In the genomic region with DNA sequence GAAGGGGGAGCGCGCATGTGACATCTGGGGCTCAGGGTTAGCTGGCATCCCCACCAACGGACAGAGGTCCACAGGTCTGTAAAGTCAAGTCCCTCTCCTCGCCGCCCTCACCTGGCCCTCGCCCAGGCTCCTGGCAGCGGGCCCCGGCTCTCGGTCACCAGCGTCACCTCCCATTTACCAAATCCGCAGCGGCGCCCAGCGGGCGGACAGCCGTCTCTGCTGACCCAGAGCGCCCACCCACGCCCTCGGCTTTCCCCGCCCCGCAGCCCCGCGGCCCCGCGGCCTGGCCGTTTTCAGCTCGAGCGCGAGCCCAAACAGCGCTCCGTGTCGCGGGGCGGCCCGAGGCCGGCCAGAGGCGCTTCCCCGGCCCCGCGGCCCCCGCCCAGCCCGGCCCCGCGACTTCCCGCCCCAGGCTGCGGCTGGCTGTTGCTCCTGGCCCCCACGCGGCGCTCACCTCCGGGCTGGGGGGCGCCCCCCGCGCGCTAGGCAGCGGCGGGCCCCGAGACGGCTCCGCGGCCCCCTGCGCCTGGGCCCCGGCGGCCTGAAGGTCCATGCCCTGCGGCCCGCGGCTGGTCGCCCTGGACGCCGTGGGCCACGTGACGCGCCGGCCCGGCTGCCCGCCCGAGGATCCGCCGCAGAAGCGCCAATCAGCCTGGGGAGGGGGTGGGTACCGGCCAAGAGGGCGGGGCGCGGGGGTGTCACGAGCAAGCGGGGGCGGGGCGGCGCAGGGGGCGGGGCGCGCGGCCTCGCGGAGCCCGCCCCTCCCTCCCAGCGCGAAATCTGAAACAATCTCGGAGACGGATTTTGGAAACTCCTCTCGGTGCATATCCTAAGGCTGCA, we compare ENCODE assay signal across 8 cellular contexts. TPM values are rescaled to one million over a fixed set of nuclear protein-coding genes. Genes with fewer than 3 reads are reported as not detected.
DNase-seq lines count a peak whose midpoint lies in the region; ATAC-seq and TF ChIP-seq lines count a peak whose summit lies in the region.

A gene with protein sequence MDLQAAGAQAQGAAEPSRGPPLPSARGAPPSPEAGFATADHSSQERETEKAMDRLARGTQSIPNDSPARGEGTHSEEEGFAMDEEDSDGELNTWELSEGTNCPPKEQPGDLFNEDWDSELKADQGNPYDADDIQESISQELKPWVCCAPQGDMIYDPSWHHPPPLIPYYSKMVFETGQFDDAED (minus strand): TSS at position 598 of the 840 bp plus-strand sequence. CDS start 45 bp downstream, at position 553.

- peak; percentile 85 for ATAC-seq in PC-3

- no peaks in the 10 kb centered on the region for H3K27me3 ChIP-seq in PC-3 (ENCODE audit: low read length)

- H3K9ac ChIP-seq in PC-3 (ENCODE audit: low read length), result peak within 1 kb of the TSS; percentile 68

- CTCF ChIA-PET in PC-3 (lab: Charles Lee), result interaction anchor here (0.6 kb wide), 1 partner anchor 39 kb away, joined by 3 read pairs; no protein-coding TSS in a partner anchor

- H3K9me2 ChIP-seq in PC-3 (replicated peaks; ENCODE audit: low read length), result no peaks in the 10 kb centered on the region

- no peaks in the 10 kb centered on the region for H3K9me3 ChIP-seq in PC-3 (ENCODE audit: low read length)

- POLR2A ChIA-PET in PC-3 (lab: Charles Lee; ENCODE audit: unreplicated experiment), result no interaction called here

- BruUV-seq in PC-3 (replicated peaks; lab: Mats Ljungman, UMichigan), result no TSS peak

- H3F3A ChIP-seq in PC-3 (ENCODE audit: low read length, unreplicated experiment), result no peaks in the 10 kb centered on the region

- peaks cover 23% of the 10 kb centered on the region for H3K79me2 ChIP-seq in PC-3 (ENCODE audit: low read length)

- intact Hi-C loops in PC-3 (cut with micrococcal nuclease), result no loop called here

- DNase-seq in AG09309 (ENCODE audit: low read depth), result peak; percentile 35
- peak; percentile 34 for DNase-seq in HT1080 (ENCODE audit: low read depth)
- peak; percentile 67 for DNase-seq in PC-3
- peak; percentile 72 for DNase-seq in activated T-cell treated with anti-CD3 and anti-CD28 coated beads for 48 hours (ENCODE audit: low read depth)
- no peak for DNase-seq in epithelial cell of proximal tubule (ENCODE audit: low read depth)
- peak; percentile 88 for DNase-seq in mucosa of gallbladder (ENCODE audit: low spot score)
- DNase-seq in stimulated activated CD8-positive, alpha-beta memory T cell treated with anti-CD3 and anti-CD28 coated beads, Interleukin-4, amount 100 ng/mL, for 24 hours (ENCODE audit: low read depth), result peak; percentile 73

- H3K4me2 ChIP-seq in PC-3 (ENCODE audit: low read length), result peak within 1 kb of the TSS; percentile 95

- 0 out of 2 replicates have a peak, but pooled peaks cover 6% of the 10 kb centered on the region for H4K20me1 ChIP-seq in PC-3 (ENCODE audit: low read length)

- TF ChIP-seq CTCF in AG09309 (IDR thresholded peaks at IDR 0.05; ENCODE audit: control insufficient read depth, insufficient read depth, low read depth, low read length, missing control alignments) (no peak), PC-3 (conservative IDR thresholded peaks at IDR 0.05; ENCODE audit: low read depth, low read length) (no peak), epithelial cell of proximal tubule (conservative IDR thresholded peaks at IDR 0.05; ENCODE audit: low read depth, low read length) (peak; percentile 6)

- peak; percentile 51 for TF ChIP-seq POLR2A in GM19099 (IDR thresholded peaks at IDR 0.05; ENCODE audit: extremely low read depth, insufficient read length, low read depth)

- H3K4me1 ChIP-seq in PC-3 (ENCODE audit: insufficient read depth, low read length), result peaks cover 11% of the 10 kb centered on the region

- no peaks in the 10 kb centered on the region for H3K36me3 ChIP-seq in PC-3 (ENCODE audit: low read depth, low read length)

- 0 out of 2 replicates have a peak within 1 kb of the TSS, but pooled peaks have one; percentile 7 for H3K27ac ChIP-seq in PC-3 (ENCODE audit: low read length)

- peak within 1 kb of the TSS; percentile 82 for H2AFZ ChIP-seq in PC-3 (ENCODE audit: low read length)

- H3K4me3 ChIP-seq in AG09309 (ENCODE audit: control insufficient read depth, low read depth, low read length), result peak within 1 kb of the TSS; percentile 87
- H3K4me3 ChIP-seq in PC-3 (ENCODE audit: low read length), result peak within 1 kb of the TSS; percentile 87
- peak within 1 kb of the TSS; percentile 63 for H3K4me3 ChIP-seq in epithelial cell of proximal tubule (ENCODE audit: low read depth, low read length)

RNA-seq across cellular contexts. Expression of the gene that starts here (rescaled TPM):
- 122 TPM in 2 replicates for total RNA-seq in HT1080 (2014; rRNA removed; shearing (Covaris generic))
- 53.4 and 64.6 TPM in 2 replicates for polyA plus RNA-seq in HT1080 (2015; cell fraction: cytosol; rRNA removed)
- 15.7 and 16.6 TPM in 2 replicates for polyA plus RNA-seq in HT1080 (2015; cell fraction: nucleus; rRNA removed)
- 79.0 and 85.1 TPM in 2 replicates for total RNA-seq in PC-3 (2014; rRNA removed)
- total RNA-seq in epithelial cell of proximal tubule, result 84.9 and 102 TPM in 2 replicates
- total RNA-seq in mucosa of gallbladder, result 50.9 TPM
